ENCODE assay signal across 16 cellular contexts in the genomic region with DNA sequence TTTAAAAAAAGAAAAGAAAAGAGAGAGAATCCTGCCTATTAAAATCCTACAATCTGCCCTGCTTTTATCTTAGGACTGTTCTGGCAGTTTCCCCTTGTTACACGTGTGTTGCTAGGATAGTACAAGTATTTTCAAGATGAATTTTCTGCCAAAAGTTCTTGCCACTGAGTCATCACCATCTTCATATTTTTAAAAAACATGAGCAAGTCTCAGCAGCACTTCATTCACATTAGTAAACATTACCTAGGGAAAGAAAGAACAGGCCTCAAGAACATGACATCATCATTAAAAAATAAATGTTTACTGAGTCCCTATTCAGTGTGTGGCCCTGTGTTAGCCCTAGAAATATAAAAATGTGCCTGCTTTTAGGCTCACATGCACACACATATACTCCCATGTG. TPM values are rescaled to one million over a fixed set of nuclear protein-coding genes. Genes with fewer than 3 reads are reported as not detected.
DNase-seq lines count a peak whose midpoint lies in the region; ATAC-seq and TF ChIP-seq lines count a peak whose summit lies in the region.
"Had no signal": no experiment of that assay in that cellular context is flagged by ENCODE, and none has a peak within 500 bp of the region (broad histone marks: within the 10 kb centered on the region; RNA-seq: fewer than 3 reads in every experiment).

No MANE protein-coding gene starts in this region.

- H3K4me3 Mint-ChIP-seq in HFFc6 (no peak overlapping the region), progenitor cell of endocrine pancreas (ENCODE audit: low read depth) (no peak overlapping the region), glutamatergic neuron (ENCODE audit: unreplicated experiment) (no peak overlapping the region)
- H3K4me3 Mint-ChIP-seq: neural crest cell; stimulated activated effector memory CD8-positive, alpha-beta T cell treated with anti-CD3 and anti-CD28 coated beads, Interleukin-12 subunit alpha, Interleukin-12 subunit beta, amount 100 ng/mL, for 72 hours had no signal

- H3K36me3 Mint-ChIP-seq in HFFc6 (ENCODE audit: low read depth) (no peaks in the 10 kb centered on the region), progenitor cell of endocrine pancreas (ENCODE audit: insufficient read depth) (no peaks in the 10 kb centered on the region), glutamatergic neuron (ENCODE audit: unreplicated experiment) (no peaks in the 10 kb centered on the region)
- H3K36me3 Mint-ChIP-seq: stimulated activated effector memory CD8-positive, alpha-beta T cell treated with anti-CD3 and anti-CD28 coated beads, Interleukin-12 subunit alpha, Interleukin-12 subunit beta, amount 100 ng/mL, for 72 hours had no signal

- no peaks in the 10 kb centered on the region; the same call in none of the 2 replicates for H3K9me3 Mint-ChIP-seq in HFFc6
- no peaks in the 10 kb centered on the region for H3K9me3 Mint-ChIP-seq in progenitor cell of endocrine pancreas (ENCODE audit: low read depth)
- H3K9me3 Mint-ChIP-seq in glutamatergic neuron (ENCODE audit: unreplicated experiment) = no peaks in the 10 kb centered on the region
- H3K9me3 Mint-ChIP-seq: neural crest cell; stimulated activated effector memory CD8-positive, alpha-beta T cell treated with anti-CD3 and anti-CD28 coated beads, Interleukin-12 subunit alpha, Interleukin-12 subunit beta, amount 100 ng/mL, for 72 hours had no signal

- TF ChIP-seq CTCF in HFFc6 (IDR thresholded peaks at IDR 0.05) (no peak), astrocyte of the spinal cord (IDR thresholded peaks at IDR 0.05; ENCODE audit: low read depth, low read length) (no peak), fibroblast of the aortic adventitia (IDR thresholded peaks at IDR 0.05; ENCODE audit: insufficient read depth, low read length) (no peak), progenitor cell of endocrine pancreas (IDR thresholded peaks at IDR 0.05; ENCODE audit: unreplicated experiment) (no peak), glutamatergic neuron (IDR thresholded peaks at IDR 0.05; ENCODE audit: partially characterized antibody, unreplicated experiment) (no peak)

- H3K4me1 Mint-ChIP-seq in HFFc6 (ENCODE audit: low read depth) = no peaks in the 10 kb centered on the region
- H3K4me1 Mint-ChIP-seq in progenitor cell of endocrine pancreas (ENCODE audit: low read depth) = peaks cover 65% of the 10 kb centered on the region
- H3K4me1 Mint-ChIP-seq in glutamatergic neuron (ENCODE audit: low read depth, unreplicated experiment) = no peaks in the 10 kb centered on the region

- H3K4me3 ChIP-seq in astrocyte of the spinal cord (ENCODE audit: low read depth, low read length) (no peak overlapping the region), fibroblast of the aortic adventitia (ENCODE audit: low read depth, low read length) (no peak overlapping the region)

- in situ Hi-C loops in astrocyte of the spinal cord (cut with HindIII; ENCODE audit: low sequenced_read_pairs) = no loop called here

- H3K27me3 Mint-ChIP-seq in HFFc6 (ENCODE audit: insufficient read depth) = no peaks in the 10 kb centered on the region
- H3K27me3 Mint-ChIP-seq in progenitor cell of endocrine pancreas = no peaks in the 10 kb centered on the region
- no peaks in the 10 kb centered on the region for H3K27me3 Mint-ChIP-seq in glutamatergic neuron (ENCODE audit: unreplicated experiment)

- ATAC-seq in GM18519 (IDR thresholded peaks at IDR 0.05; ENCODE audit: low FRiP score, unreplicated experiment) = no peak
- ATAC-seq: stimulated activated effector memory CD8-positive, alpha-beta T cell treated with anti-CD3 and anti-CD28 coated beads, Interleukin-12 subunit alpha, Interleukin-12 subunit beta, amount 100 ng/mL, for 72 hours had no signal

- H3K27ac Mint-ChIP-seq in HFFc6 (no peak overlapping the region), progenitor cell of endocrine pancreas (peak overlapping the region; percentile 34), glutamatergic neuron (ENCODE audit: unreplicated experiment) (no peak overlapping the region)
- H3K27ac Mint-ChIP-seq: stimulated activated effector memory CD8-positive, alpha-beta T cell treated with anti-CD3 and anti-CD28 coated beads, Interleukin-12 subunit alpha, Interleukin-12 subunit beta, amount 100 ng/mL, for 72 hours had no signal

- DNase-seq in HFFc6 (peak; percentile 0), astrocyte of the spinal cord (ENCODE audit: low read depth, low spot score) (peak; percentile 15), fibroblast of the aortic adventitia (ENCODE audit: low read depth) (peak; percentile 36), progenitor cell of endocrine pancreas (ENCODE audit: low spot score, unreplicated experiment) (no peak), glutamatergic neuron (no peak), cerebellum (ENCODE audit: low spot score) (no peak), NCI-H345 treated with DMSO at 0.1 percent for 48 hours (lab: John Stamatoyannopoulos, UW; ENCODE audit: unreplicated experiment) (no peak)
- DNase-seq: activated naive CD4-positive, alpha-beta T cell treated with Interleukin-2 at 50 U/mL for 16 hours; cerebellar nuclear complex; mesendoderm; NCI-H2081; NCI-H69; T-helper 1 cell had no signal

RNA-seq across cellular contexts. Expression of a gene that starts 18.6 kb away (rescaled TPM):
- not detected for total RNA-seq in HFFc6 (2021; fragmentation: NEBNext Ultra II Directional; extraction: Animal tissue kit (Norgen Biotek cat#: 25700))
- 16.4 TPM in 1 of 2 replicates, not detected in the other for total RNA-seq in fibroblast of the aortic adventitia (ENCODE audit: low replicate concordance)
- 197 and 259 TPM in 2 replicates for total RNA-seq in progenitor cell of endocrine pancreas
- total RNA-seq in glutamatergic neuron (ENCODE audit: unreplicated experiment) = 4.2 TPM
- 13.8 TPM for total RNA-seq in cerebellum

Comparison
In these comparisons a context has a peak if more than half of its experiments do, and no peak if none do; other contexts are left out.
1. DNase-seq: peak in HFFc6 (single experiment), astrocyte of the spinal cord (single experiment) and fibroblast of the aortic adventitia (single experiment); none in progenitor cell of endocrine pancreas (single experiment), glutamatergic neuron (single experiment), cerebellum (single experiment) and NCI-H345 treated with DMSO at 0.1 percent for 48 hours (single experiment).
2. RNA of a gene that starts 18.6 kb away (total RNA-seq): 197 to 259 TPM in progenitor cell of endocrine pancreas; 13.8 TPM in cerebellum (single experiment), 4.2 TPM in glutamatergic neuron (single experiment), not detected in HFFc6 and 16.4 TPM in fibroblast of the aortic adventitia; every median in the first group is over 10 times any median in the second.